Comparison of ENCODE assay signal across 16 cellular contexts in the genomic region with DNA sequence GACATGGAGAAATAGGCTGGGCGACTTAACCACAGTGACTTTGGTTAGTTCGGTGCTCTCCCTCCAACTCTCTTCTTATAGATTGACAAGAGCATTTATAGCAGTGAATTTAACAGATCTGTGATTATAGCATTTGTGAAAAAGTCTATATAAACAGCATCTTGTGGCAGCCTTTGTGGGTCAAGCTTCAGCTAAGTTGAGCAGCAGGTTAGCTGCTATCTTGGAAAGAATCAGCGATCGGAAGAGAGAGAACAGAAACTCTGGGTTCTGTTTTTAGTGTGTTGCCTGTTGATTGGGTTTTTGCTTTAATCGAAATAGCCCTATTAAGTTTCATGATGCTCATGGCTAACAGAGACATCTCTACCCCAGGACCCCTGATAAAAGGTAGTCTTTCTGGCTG. TPM values are rescaled to one million over a fixed set of nuclear protein-coding genes. Genes with fewer than 3 reads are reported as not detected.
DNase-seq lines count a peak whose midpoint lies in the region; ATAC-seq and TF ChIP-seq lines count a peak whose summit lies in the region.
"Had no signal": no experiment of that assay in that cellular context is flagged by ENCODE, and none has a peak within 500 bp of the region (broad histone marks: within the 10 kb centered on the region; RNA-seq: fewer than 3 reads in every experiment).

No MANE protein-coding gene starts in this region.

- no peaks in the 10 kb centered on the region for H3K27me3 ChIP-seq in CD4-positive, CD25-positive, alpha-beta regulatory T cell (ENCODE audit: control insufficient read depth, insufficient read depth, low read length)
- H3K27me3 ChIP-seq in osteoblast (ENCODE audit: insufficient read depth, low read length), result no peaks in the 10 kb centered on the region

- H3K4me1 ChIP-seq in CD4-positive, CD25-positive, alpha-beta regulatory T cell (ENCODE audit: control insufficient read depth, insufficient read depth, low read length, poor library complexity, severe bottlenecking), result peaks cover 99% of the 10 kb centered on the region
- no peaks in the 10 kb centered on the region for H3K4me1 ChIP-seq in osteoblast (ENCODE audit: insufficient read depth, low read length)

- no peak overlapping the region for H3K4me2 ChIP-seq in osteoblast (ENCODE audit: insufficient read depth, low read length)

- H4K20me1 ChIP-seq in osteoblast (ENCODE audit: insufficient read depth, low read length), result peaks cover 14% of the 10 kb centered on the region

- TF ChIP-seq CTCF in osteoblast (IDR thresholded peaks at IDR 0.05; ENCODE audit: extremely low read depth, low read depth, low read length), result no peak

- H3K79me2 ChIP-seq in osteoblast (ENCODE audit: insufficient read depth, low read length), result peaks cover 3% of the 10 kb centered on the region

- H3K9me3 ChIP-seq in CD4-positive, CD25-positive, alpha-beta regulatory T cell (ENCODE audit: control insufficient read depth in 2 of 2, low read length in 2 of 2), result no peaks in the 10 kb centered on the region
- no peaks in the 10 kb centered on the region for H3K9me3 ChIP-seq in osteoblast (ENCODE audit: low read depth, low read length)

- H3K36me3 Mint-ChIP-seq in activated CD4-positive, alpha-beta T cell treated with anti-CD3 and anti-CD28 coated beads, Interleukin-2, amount 10 ng/mL, durations not matched to agents 24 days and 14 days (ENCODE audit: low read depth), result peaks cover 72% of the 10 kb centered on the region
- peaks cover 68% of the 10 kb centered on the region for H3K36me3 Mint-ChIP-seq in CD4-positive, CD25-positive, alpha-beta regulatory T cell
- peaks cover 44% of the 10 kb centered on the region for H3K36me3 Mint-ChIP-seq in activated CD4-positive, alpha-beta memory T cell treated with anti-CD3 and anti-CD28 coated beads for 36 hours
- peaks cover 80% of the 10 kb centered on the region for H3K36me3 Mint-ChIP-seq in central memory CD8-positive, alpha-beta T cell (ENCODE audit: insufficient read depth)

- H3K9me3 Mint-ChIP-seq in activated CD4-positive, alpha-beta T cell treated with anti-CD3 and anti-CD28 coated beads, Interleukin-2, amount 10 ng/mL, durations not matched to agents 24 days and 14 days, result no peaks in the 10 kb centered on the region
- H3K9me3 Mint-ChIP-seq in CD4-positive, CD25-positive, alpha-beta regulatory T cell, result no peaks in the 10 kb centered on the region
- H3K9me3 Mint-ChIP-seq in activated CD4-positive, alpha-beta memory T cell treated with anti-CD3 and anti-CD28 coated beads for 36 hours, result no peaks in the 10 kb centered on the region
- H3K9me3 Mint-ChIP-seq in central memory CD8-positive, alpha-beta T cell, result no peaks in the 10 kb centered on the region
- H3K9me3 Mint-ChIP-seq: brain, nephron had no signal

- H3K4me3 ChIP-seq in CD4-positive, CD25-positive, alpha-beta regulatory T cell (ENCODE audit: low read depth, low read length), result peak overlapping the region; percentile 49
- no peak overlapping the region for H3K4me3 ChIP-seq in osteoblast (ENCODE audit: insufficient read depth, low read length)
- H3K4me3 ChIP-seq: skin epidermis had no signal

- POLR2A ChIA-PET in activated CD4-positive, alpha-beta memory T cell treated with anti-CD3 and anti-CD28 coated beads for 36 hours (lab: Charles Lee), result interaction anchor here (0.6 to 15.5 kb wide), 3 partner anchors 11 to 19 kb away, joined by 3 to 302 read pairs (median 3); a partner anchor contains a TSS

- H3K4me1 Mint-ChIP-seq in activated CD4-positive, alpha-beta T cell treated with anti-CD3 and anti-CD28 coated beads, Interleukin-2, amount 10 ng/mL, durations not matched to agents 24 days and 14 days, result peaks cover 84% of the 10 kb centered on the region
- peaks cover 65 to 99% (median 79%) of the 10 kb centered on the region in 4 donors for H3K4me1 Mint-ChIP-seq in CD4-positive, CD25-positive, alpha-beta regulatory T cell
- peaks cover 90% of the 10 kb centered on the region for H3K4me1 Mint-ChIP-seq in activated CD4-positive, alpha-beta memory T cell treated with anti-CD3 and anti-CD28 coated beads for 36 hours (ENCODE audit: low read depth)
- H3K4me1 Mint-ChIP-seq in central memory CD8-positive, alpha-beta T cell, result peaks cover 85% of the 10 kb centered on the region

- H3K27ac Mint-ChIP-seq in activated CD4-positive, alpha-beta T cell treated with anti-CD3 and anti-CD28 coated beads, Interleukin-2, amount 10 ng/mL, durations not matched to agents 24 days and 14 days, result peak overlapping the region; percentile 98
- H3K27ac Mint-ChIP-seq in CD4-positive, CD25-positive, alpha-beta regulatory T cell, result peak overlapping the region; percentile 70 to 97 (median 89)
- H3K27ac Mint-ChIP-seq in activated CD4-positive, alpha-beta memory T cell treated with anti-CD3 and anti-CD28 coated beads for 36 hours, result peak overlapping the region; percentile 98
- peak overlapping the region; percentile 71 for H3K27ac Mint-ChIP-seq in central memory CD8-positive, alpha-beta T cell (ENCODE audit: low read depth)
- H3K27ac Mint-ChIP-seq: brain, nephron had no signal

- no peaks in the 10 kb centered on the region for H3K27me3 Mint-ChIP-seq in activated CD4-positive, alpha-beta T cell treated with anti-CD3 and anti-CD28 coated beads, Interleukin-2, amount 10 ng/mL, durations not matched to agents 24 days and 14 days
- H3K27me3 Mint-ChIP-seq in CD4-positive, CD25-positive, alpha-beta regulatory T cell, result no peaks in the 10 kb centered on the region
- no peaks in the 10 kb centered on the region for H3K27me3 Mint-ChIP-seq in activated CD4-positive, alpha-beta memory T cell treated with anti-CD3 and anti-CD28 coated beads for 36 hours
- no peaks in the 10 kb centered on the region for H3K27me3 Mint-ChIP-seq in central memory CD8-positive, alpha-beta T cell
- H3K27me3 Mint-ChIP-seq: brain had no signal

- H3K27ac ChIP-seq in CD4-positive, CD25-positive, alpha-beta regulatory T cell (ENCODE audit: insufficient read depth, low read length, poor library complexity, severe bottlenecking), result peak overlapping the region; percentile 95
- no peak overlapping the region for H3K27ac ChIP-seq in osteoblast (ENCODE audit: low read depth, low read length)
- H3K27ac ChIP-seq: epithelial cell of prostate, RWPE1, skin epidermis had no signal

- no peak for ATAC-seq in CD4-positive, CD25-positive, alpha-beta regulatory T cell (ENCODE audit: low read depth in 2 of 2)
- no peak for ATAC-seq in central memory CD8-positive, alpha-beta T cell (replicated peaks; ENCODE audit: extremely low read depth, poor library complexity, severe bottlenecking)

- peaks cover 76% of the 10 kb centered on the region for H3K36me3 ChIP-seq in CD4-positive, CD25-positive, alpha-beta regulatory T cell (ENCODE audit: control insufficient read depth, insufficient read depth, low read length)
- H3K36me3 ChIP-seq in osteoblast (ENCODE audit: insufficient read depth, low read length), result peaks cover 6% of the 10 kb centered on the region

- CTCF ChIA-PET in activated CD4-positive, alpha-beta memory T cell treated with anti-CD3 and anti-CD28 coated beads for 36 hours (lab: Charles Lee), result interaction anchor here (1.0 to 9.7 kb wide), 4 partner anchors 15 to 107 kb away, joined by 3 to 217 read pairs (median 98); a partner anchor contains a TSS

- H2AFZ ChIP-seq in osteoblast (ENCODE audit: low read length), result no peak overlapping the region

- intact Hi-C loops in activated CD4-positive, alpha-beta T cell treated with anti-CD3 and anti-CD28 coated beads, Interleukin-2, amount 10 ng/mL, durations not matched to agents 24 days and 14 days (cut with micrococcal nuclease), result no loop called here
- intact Hi-C loops in activated CD4-positive, alpha-beta memory T cell treated with anti-CD3 and anti-CD28 coated beads for 36 hours (cut with micrococcal nuclease), result no loop called here

- no peak for DNase-seq in activated CD4-positive, alpha-beta T cell treated with anti-CD3 and anti-CD28 coated beads, Interleukin-2, amount 10 ng/mL, durations not matched to agents 24 days and 14 days
- no peak for DNase-seq in activated CD4-positive, alpha-beta T cell treated with anti-CD3 and anti-CD28 coated beads for 1 hour
- no peak for DNase-seq in CD4-positive, CD25-positive, alpha-beta regulatory T cell
- peak; percentile 11 for DNase-seq in activated CD4-positive, alpha-beta memory T cell treated with anti-CD3 and anti-CD28 coated beads for 36 hours
- no peak for DNase-seq in central memory CD8-positive, alpha-beta T cell (ENCODE audit: low spot score in 2 of 2)
- DNase-seq in DMS53 treated with DMSO at 0.1 percent for 48 hours (lab: John Stamatoyannopoulos, UW; ENCODE audit: unreplicated experiment) (no peak), HPDE6-E6E7 (ENCODE audit: extremely low spot score) (no peak), osteoblast (ENCODE audit: insufficient read length, low spot score, missing footprints) (no peak)
- DNase-seq: IMR-90, trophoblast cell had no signal

- H3K4me3 Mint-ChIP-seq in activated CD4-positive, alpha-beta T cell treated with anti-CD3 and anti-CD28 coated beads, Interleukin-2, amount 10 ng/mL, durations not matched to agents 24 days and 14 days, result peak overlapping the region; percentile 88
- H3K4me3 Mint-ChIP-seq in CD4-positive, CD25-positive, alpha-beta regulatory T cell, result peak overlapping the region; percentile 79 to 90 (median 88)
- H3K4me3 Mint-ChIP-seq in activated CD4-positive, alpha-beta memory T cell treated with anti-CD3 and anti-CD28 coated beads for 36 hours, result peak overlapping the region; percentile 35
- H3K4me3 Mint-ChIP-seq in central memory CD8-positive, alpha-beta T cell, result no peak overlapping the region
- H3K4me3 Mint-ChIP-seq: brain, mesothelial cell of epicardium, nephron had no signal

RNA-seq across cellular contexts. Expression of a gene that starts 20.2 kb away (rescaled TPM):
- 268 and 285 TPM in 2 replicates for total RNA-seq in activated CD4-positive, alpha-beta T cell treated with anti-CD3 and anti-CD28 coated beads, Interleukin-2, amount 10 ng/mL, durations not matched to agents 24 days and 14 days
- 1,219 TPM for total RNA-seq in CD4-positive, CD25-positive, alpha-beta regulatory T cell
- polyA plus RNA-seq in CD4-positive, CD25-positive, alpha-beta regulatory T cell, result 100 to 1,000 TPM; 118 to 141 (median 136) TPM
- total RNA-seq in activated CD4-positive, alpha-beta memory T cell treated with anti-CD3 and anti-CD28 coated beads for 36 hours, result 100 to 1,000 TPM; 174 to 180 TPM
- total RNA-seq in osteoblast, result 16.6 and 17.4 TPM in 2 replicates
